ENCODE assay signal across 2 cellular contexts in genomic region chr10:100749309-100750217, GRCh38.
TF ChIP-seq lines count a peak whose summit lies in the region.

No MANE protein-coding gene starts in this region.

TF ChIP-seq in GM23338, 12 proteins besides CTCF, POLR2A, EP300 and RAD21:
- TF ChIP-seq EZH2phosphoT487 (IDR thresholded peaks at IDR 0.05; ENCODE audit: unreplicated experiment): peak; percentile 95
- no peak for TF ChIP-seq POLR2AphosphoS5 (IDR thresholded peaks at IDR 0.05; ENCODE audit: low read depth)
- no peak for TF ChIP-seq STAT1 (IDR thresholded peaks at IDR 0.05; ENCODE audit: unreplicated experiment)
- TF ChIP-seq EZH2 (IDR thresholded peaks at IDR 0.05; ENCODE audit: low read depth, unreplicated experiment): peak; percentile 83
- TF ChIP-seq ETS1 (IDR thresholded peaks at IDR 0.05): no peak
- no peak for TF ChIP-seq JUNB (IDR thresholded peaks at IDR 0.05; ENCODE audit: unreplicated experiment)
- TF ChIP-seq CREB1 (CRISPR knock-in tag; IDR thresholded peaks at IDR 0.05; ENCODE audit: low read depth): no peak

TF ChIP-seq in endothelial cell of umbilical vein, 7 proteins besides CTCF, POLR2A, EP300 and RAD21 (continued from another document):
- no peak for TF ChIP-seq GATA2 (IDR thresholded peaks at IDR 0.05; ENCODE audit: insufficient read depth, insufficient read length, low read depth, low read length)
- TF ChIP-seq JUN (IDR thresholded peaks at IDR 0.05; ENCODE audit: borderline replicate concordance, insufficient read depth, insufficient read length, low read depth): no peak
- no peak for TF ChIP-seq MAX (IDR thresholded peaks at IDR 0.05; ENCODE audit: insufficient read depth, insufficient read length)
- no peak for TF ChIP-seq MYC (IDR thresholded peaks at IDR 0.05; ENCODE audit: low read depth, low read length)
- TF ChIP-seq EZH2 (IDR thresholded peaks at IDR 0.05; ENCODE audit: borderline replicate concordance, low read depth, low read length, severe bottlenecking): peak; percentile 37
- no peak for TF ChIP-seq POLR2AphosphoS5 (IDR thresholded peaks at IDR 0.05; ENCODE audit: insufficient read depth, low read depth, low read length)
